In the genomic region with DNA sequence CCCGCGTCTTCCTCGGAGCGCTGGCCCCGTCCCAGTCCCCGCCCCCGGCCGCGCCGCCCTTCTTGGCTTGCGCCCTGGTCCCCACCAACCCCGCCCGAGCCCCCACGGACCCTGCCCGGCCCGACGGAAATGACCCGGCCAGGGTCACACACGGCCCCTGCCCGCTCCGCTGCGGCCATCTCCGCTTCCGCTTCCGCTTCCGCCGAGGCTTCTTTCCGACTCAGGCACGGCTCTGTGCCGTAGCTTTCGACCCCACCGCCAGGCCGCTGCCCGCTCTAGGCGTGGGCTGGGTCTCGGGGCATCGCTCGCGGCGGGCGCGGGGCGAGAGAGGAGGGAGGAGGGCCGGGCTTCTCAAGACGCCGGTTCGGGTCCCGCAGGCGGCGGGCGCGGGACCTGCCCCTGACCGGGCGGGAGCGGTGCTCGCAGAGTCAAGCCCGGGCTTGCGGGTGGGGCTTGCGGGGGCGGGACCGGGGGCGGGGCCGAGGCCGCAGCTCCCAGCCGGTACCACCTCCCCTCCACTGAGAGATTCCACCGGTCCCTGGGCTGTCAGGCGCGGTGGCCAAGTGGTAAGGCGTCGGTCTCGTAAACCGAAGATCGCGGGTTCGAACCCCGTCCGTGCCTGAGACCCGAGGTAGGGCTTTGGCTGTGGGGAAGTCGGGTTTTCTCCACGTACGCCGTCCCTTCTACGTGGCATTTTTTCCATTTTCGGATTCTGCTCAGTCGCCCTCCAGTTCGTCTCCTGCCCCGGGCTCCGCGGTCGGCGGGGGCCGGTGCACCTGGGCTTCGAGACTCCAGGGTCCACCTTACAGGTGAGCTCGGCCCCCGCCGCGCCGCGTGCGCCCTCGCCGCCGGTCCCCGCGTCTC, we compare ENCODE assay signal across 1 cellular context.
A peak's percentile ranks its signal among the peaks of the same experiment; 100 is the strongest.
TF ChIP-seq lines count a peak whose summit lies in the region.

No MANE protein-coding gene starts in this region.

TF ChIP-seq in HepG2, 621 proteins besides CTCF, POLR2A, EP300 and RAD21 (continued from another document and continues in another):
- TF ChIP-seq ZSCAN31 (CRISPR knock-in tag; IDR thresholded peaks at IDR 0.05; ENCODE audit: low read depth) = 0 out of 2 replicates have a peak, but pooled peaks have one; percentile 22
- TF ChIP-seq ZNF768 (CRISPR knock-in tag; IDR thresholded peaks at IDR 0.05) = peak; percentile 49; the same call in 1 of the 2 replicates
- TF ChIP-seq FOSL2 (CRISPR knock-in tag; IDR thresholded peaks at IDR 0.05) = peak; percentile 27
- no peak for TF ChIP-seq FOXA1 (IDR thresholded peaks at IDR 0.05)
- TF ChIP-seq FOXA1 (CRISPR knock-in tag; IDR thresholded peaks at IDR 0.05) = peak; percentile 7
- peak; percentile 96 for TF ChIP-seq TOE1 (CRISPR knock-in tag; IDR thresholded peaks at IDR 0.05)
- TF ChIP-seq ZNF160 (CRISPR knock-in tag; IDR thresholded peaks at IDR 0.05) = peak; percentile 59; the same call in 1 of the 2 replicates
- no peak for TF ChIP-seq CBX5 (CRISPR knock-in tag; IDR thresholded peaks at IDR 0.05; ENCODE audit: borderline replicate concordance)
- TF ChIP-seq ZSCAN21 (CRISPR knock-in tag; IDR thresholded peaks at IDR 0.05; ENCODE audit: borderline replicate concordance) = no peak; the same call in 1 of the 2 replicates
- TF ChIP-seq ZNF609 (CRISPR knock-in tag; IDR thresholded peaks at IDR 0.05; ENCODE audit: borderline replicate concordance) = peak; percentile 57; the same call in 1 of the 2 replicates
- no peak for TF ChIP-seq POLR2AphosphoS2 (IDR thresholded peaks at IDR 0.05; ENCODE audit: low read depth, low read length)
- TF ChIP-seq GABPB1 (CRISPR knock-in tag; IDR thresholded peaks at IDR 0.05) = peak; percentile 94
- TF ChIP-seq USF2 (IDR thresholded peaks at IDR 0.05; ENCODE audit: low read depth, low read length) = no peak
- TF ChIP-seq USF2 (CRISPR knock-in tag; IDR thresholded peaks at IDR 0.05; ENCODE audit: borderline replicate concordance) = no peak; the same call in 1 of the 2 replicates
- TF ChIP-seq ZNF713 (CRISPR knock-in tag; IDR thresholded peaks at IDR 0.05) = no peak
- TF ChIP-seq PAX8 (CRISPR knock-in tag; IDR thresholded peaks at IDR 0.05; ENCODE audit: borderline replicate concordance) = no peak
- TF ChIP-seq, protein P1, sequence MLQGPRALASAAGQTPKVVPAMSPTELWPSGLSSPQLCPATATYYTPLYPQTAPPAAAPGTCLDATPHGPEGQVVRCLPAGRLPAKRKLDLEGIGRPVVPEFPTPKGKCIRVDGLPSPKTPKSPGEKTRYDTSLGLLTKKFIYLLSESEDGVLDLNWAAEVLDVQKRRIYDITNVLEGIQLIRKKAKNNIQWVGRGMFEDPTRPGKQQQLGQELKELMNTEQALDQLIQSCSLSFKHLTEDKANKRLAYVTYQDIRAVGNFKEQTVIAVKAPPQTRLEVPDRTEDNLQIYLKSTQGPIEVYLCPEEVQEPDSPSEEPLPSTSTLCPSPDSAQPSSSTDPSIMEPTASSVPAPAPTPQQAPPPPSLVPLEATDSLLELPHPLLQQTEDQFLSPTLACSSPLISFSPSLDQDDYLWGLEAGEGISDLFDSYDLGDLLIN (CRISPR knock-in tag; IDR thresholded peaks at IDR 0.05; ENCODE audit: borderline replicate concordance) = no peak
- TF ChIP-seq RFXAP (CRISPR knock-in tag; IDR thresholded peaks at IDR 0.05; ENCODE audit: borderline replicate concordance) = peak; percentile 45; the same call in 1 of the 2 replicates
- no peak for TF ChIP-seq ZNF335 (CRISPR knock-in tag; IDR thresholded peaks at IDR 0.05)
- TF ChIP-seq ZNF333 (CRISPR knock-in tag; IDR thresholded peaks at IDR 0.05; ENCODE audit: borderline replicate concordance) = no peak; the same call in 1 of the 2 replicates
- no peak; the same call in 1 of the 2 replicates for TF ChIP-seq ZNF264 (CRISPR knock-in tag; IDR thresholded peaks at IDR 0.05)
- TF ChIP-seq ZNF337 (CRISPR knock-in tag; IDR thresholded peaks at IDR 0.05; ENCODE audit: borderline replicate concordance, low read depth) = no peak
- peak; percentile 86 for TF ChIP-seq POLR2G (IDR thresholded peaks at IDR 0.05; ENCODE audit: low read depth, low read length)
- no peak for TF ChIP-seq ZNF598 (CRISPR knock-in tag; IDR thresholded peaks at IDR 0.05; ENCODE audit: borderline replicate concordance)
- TF ChIP-seq NBN (conservative IDR thresholded peaks at IDR 0.05) = no peak
- no peak for TF ChIP-seq TCF7L2 (IDR thresholded peaks at IDR 0.05; ENCODE audit: low read depth, low read length)
- TF ChIP-seq KMT2B (CRISPR knock-in tag; IDR thresholded peaks at IDR 0.05) = peak; percentile 76; the same call in 1 of the 2 replicates
- TF ChIP-seq SAP130 (CRISPR knock-in tag; IDR thresholded peaks at IDR 0.05; ENCODE audit: low read depth) = peak; percentile 77
- peak; percentile 72; the same call in 1 of the 2 replicates for TF ChIP-seq ZNF616 (CRISPR knock-in tag; IDR thresholded peaks at IDR 0.05; ENCODE audit: low read depth)
- TF ChIP-seq ZNF724P (CRISPR knock-in tag; IDR thresholded peaks at IDR 0.05; ENCODE audit: borderline replicate concordance) = no peak
- no peak for TF ChIP-seq ZFAT (CRISPR knock-in tag; conservative IDR thresholded peaks at IDR 0.05)
- 0 out of 2 replicates have a peak, but pooled peaks have one; percentile 68 for TF ChIP-seq NFKBIZ (CRISPR knock-in tag; IDR thresholded peaks at IDR 0.05)
- TF ChIP-seq NKX3-1 (CRISPR knock-in tag; IDR thresholded peaks at IDR 0.05) = peak; percentile 61
- no peak for TF ChIP-seq AGO1 (IDR thresholded peaks at IDR 0.05; ENCODE audit: low read depth, low read length, poor library complexity, severe bottlenecking)
- peak; percentile 17; the same call in 1 of the 2 replicates for TF ChIP-seq ZSCAN20 (CRISPR knock-in tag; IDR thresholded peaks at IDR 0.05; ENCODE audit: borderline replicate concordance)
- TF ChIP-seq, protein P2, sequence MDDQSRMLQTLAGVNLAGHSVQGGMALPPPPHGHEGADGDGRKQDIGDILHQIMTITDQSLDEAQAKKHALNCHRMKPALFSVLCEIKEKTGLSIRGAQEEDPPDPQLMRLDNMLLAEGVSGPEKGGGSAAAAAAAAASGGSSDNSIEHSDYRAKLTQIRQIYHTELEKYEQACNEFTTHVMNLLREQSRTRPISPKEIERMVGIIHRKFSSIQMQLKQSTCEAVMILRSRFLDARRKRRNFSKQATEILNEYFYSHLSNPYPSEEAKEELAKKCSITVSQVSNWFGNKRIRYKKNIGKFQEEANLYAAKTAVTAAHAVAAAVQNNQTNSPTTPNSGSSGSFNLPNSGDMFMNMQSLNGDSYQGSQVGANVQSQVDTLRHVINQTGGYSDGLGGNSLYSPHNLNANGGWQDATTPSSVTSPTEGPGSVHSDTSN (CRISPR knock-in tag; IDR thresholded peaks at IDR 0.05; ENCODE audit: borderline replicate concordance) = no peak
- no peak for TF ChIP-seq SMYD3 (CRISPR knock-in tag; IDR thresholded peaks at IDR 0.05)
- peak; percentile 44; the same call in 1 of the 2 replicates for TF ChIP-seq STAT6 (CRISPR knock-in tag; IDR thresholded peaks at IDR 0.05; ENCODE audit: borderline replicate concordance)
- no peak for TF ChIP-seq CAMTA2 (CRISPR knock-in tag; IDR thresholded peaks at IDR 0.05; ENCODE audit: borderline replicate concordance)
- no peak for TF ChIP-seq ZNF260 (CRISPR knock-in tag; IDR thresholded peaks at IDR 0.05; ENCODE audit: borderline replicate concordance, low read depth)
- TF ChIP-seq EED (CRISPR knock-in tag; IDR thresholded peaks at IDR 0.05) = peak; percentile 34; the same call in 1 of the 2 replicates
- TF ChIP-seq PAXIP1 (CRISPR knock-in tag; conservative IDR thresholded peaks at IDR 0.05) = 0 out of 2 replicates have a peak, but pooled peaks have one; percentile 9
- no peak for TF ChIP-seq MBNL3 (CRISPR knock-in tag; conservative IDR thresholded peaks at IDR 0.05)
- TF ChIP-seq TAF15 (IDR thresholded peaks at IDR 0.05; ENCODE audit: low read depth, low read length, poor library complexity, severe bottlenecking) = peak; percentile 88
- peak; percentile 11 for TF ChIP-seq YY1 (IDR thresholded peaks at IDR 0.05; ENCODE audit: insufficient read depth, insufficient replicate concordance, low read depth, low read length)
- TF ChIP-seq ETV5 (CRISPR knock-in tag; IDR thresholded peaks at IDR 0.05; ENCODE audit: borderline replicate concordance) = peak; percentile 82
- TF ChIP-seq ZNF329 (CRISPR knock-in tag; IDR thresholded peaks at IDR 0.05; ENCODE audit: low read depth) = peak; percentile 78
- TF ChIP-seq NRL (CRISPR knock-in tag; IDR thresholded peaks at IDR 0.05; ENCODE audit: borderline replicate concordance) = peak; percentile 65; the same call in 1 of the 2 replicates
- TF ChIP-seq KLF16 (CRISPR knock-in tag; IDR thresholded peaks at IDR 0.05) = peak; percentile 41 to 84; a peak in 1 of 4 replicates
